8 cellular contexts compared by ENCODE assay signal in genomic region chr3:31462050-31462569, GRCh38.
A peak's percentile ranks its signal among the peaks of the same experiment; 100 is the strongest.
DNase-seq lines count a peak whose midpoint lies in the region; ATAC-seq and TF ChIP-seq lines count a peak whose summit lies in the region.

No MANE protein-coding gene starts in this region.

- H3K36me3 ChIP-seq in mucosa of descending colon (ENCODE audit: low read depth), result no peaks in the 10 kb centered on the region

- CTCF ChIA-PET in activated CD8-positive, alpha-beta memory T cell treated with anti-CD3 and anti-CD28 coated beads, Interleukin-2, amount 10 ng/mL, durations not matched to agents 7 days and 5 days (lab: Charles Lee), result interaction anchor here (0.6 to 1.3 kb wide), 3 partner anchors 9 to 88 kb away, joined by 3 to 5 read pairs (median 3); no protein-coding TSS in a partner anchor

- H3K4me3 ChIP-seq in GM12865 (ENCODE audit: low read depth, low read length) (no peak overlapping the region), mucosa of descending colon (no peak overlapping the region)
- H3K4me3 ChIP-seq in Jurkat, Clone E6-1 (ENCODE audit: low read length), result peak overlapping the region; percentile 36

- ATAC-seq in GM21515 (IDR thresholded peaks at IDR 0.05; ENCODE audit: unreplicated experiment) (peak; percentile 88), mucosa of descending colon (peak; percentile 92)
- ATAC-seq in activated CD8-positive, alpha-beta memory T cell treated with anti-CD3 and anti-CD28 coated beads, Interleukin-2, amount 10 ng/mL, durations not matched to agents 7 days and 5 days, result peak; percentile 49

- no peaks in the 10 kb centered on the region for H3K27me3 Mint-ChIP-seq in activated CD8-positive, alpha-beta memory T cell treated with anti-CD3 and anti-CD28 coated beads, Interleukin-2, amount 10 ng/mL, durations not matched to agents 7 days and 5 days

- TF ChIP-seq CTCF in GM12865 (IDR thresholded peaks at IDR 0.05; ENCODE audit: insufficient read depth, low read depth, low read length, missing control alignments), result peak; percentile 38
- no peak for TF ChIP-seq CTCF in mucosa of descending colon (IDR thresholded peaks at IDR 0.05)

- no peaks in the 10 kb centered on the region for H3K36me3 Mint-ChIP-seq in activated CD8-positive, alpha-beta memory T cell treated with anti-CD3 and anti-CD28 coated beads, Interleukin-2, amount 10 ng/mL, durations not matched to agents 7 days and 5 days

- no peak overlapping the region for H3K4me3 Mint-ChIP-seq in activated CD8-positive, alpha-beta memory T cell treated with anti-CD3 and anti-CD28 coated beads, Interleukin-2, amount 10 ng/mL, durations not matched to agents 7 days and 5 days

- intact Hi-C loops in mucosa of descending colon (cut with DNase I, micrococcal nuclease), result no loop called here
- intact Hi-C loops in posterior vena cava (cut with DNase I), result no loop called here

- peaks cover 10% of the 10 kb centered on the region for H3K4me1 Mint-ChIP-seq in activated CD8-positive, alpha-beta memory T cell treated with anti-CD3 and anti-CD28 coated beads, Interleukin-2, amount 10 ng/mL, durations not matched to agents 7 days and 5 days

- H3K27ac Mint-ChIP-seq in activated CD8-positive, alpha-beta memory T cell treated with anti-CD3 and anti-CD28 coated beads, Interleukin-2, amount 10 ng/mL, durations not matched to agents 7 days and 5 days, result no peak overlapping the region

- H3K9me3 ChIP-seq in mucosa of descending colon, result no peaks in the 10 kb centered on the region

- peak; percentile 70 for DNase-seq in GM12865 (ENCODE audit: low read depth)
- DNase-seq in Jurkat, Clone E6-1 (ENCODE audit: low read depth, low spot score), result peak; percentile 98
- DNase-seq in activated CD8-positive, alpha-beta memory T cell treated with anti-CD3 and anti-CD28 coated beads, Interleukin-2, amount 10 ng/mL, durations not matched to agents 7 days and 5 days, result no peak
- DNase-seq in mucosa of descending colon, result peak in 1 of 3 donors; percentile 64
- no peak for DNase-seq in A172 (ENCODE audit: low spot score)
- DNase-seq in AG20443 (ENCODE audit: low spot score), result no peak
- DNase-seq in posterior vena cava (ENCODE audit: low spot score), result no peak

- peaks cover 12% of the 10 kb centered on the region for H3K4me1 ChIP-seq in mucosa of descending colon (ENCODE audit: low read depth)

- H3K9me3 Mint-ChIP-seq in activated CD8-positive, alpha-beta memory T cell treated with anti-CD3 and anti-CD28 coated beads, Interleukin-2, amount 10 ng/mL, durations not matched to agents 7 days and 5 days (ENCODE audit: low read depth), result no peaks in the 10 kb centered on the region

Comparison
In these comparisons a context has a peak if more than half of its experiments do, and no peak if none do; other contexts are left out.
1. DNase-seq: peak in GM12865 (single experiment) and Jurkat, Clone E6-1 (single experiment); none in activated CD8-positive, alpha-beta memory T cell treated with anti-CD3 and anti-CD28 coated beads, Interleukin-2, amount 10 ng/mL, durations not matched to agents 7 days and 5 days (single experiment), A172 (single experiment), AG20443 (single experiment) and posterior vena cava (single experiment).
2. Peak in every context shown above with its lines, with median percentiles within 50 percentile points of each other: ATAC-seq.